11 cellular contexts compared by ENCODE assay signal in genomic region chr6:159730277-159730676, GRCh38. TPM values are rescaled to one million over a fixed set of nuclear protein-coding genes. Genes with fewer than 3 reads are reported as not detected.
DNase-seq lines count a peak whose midpoint lies in the region; ATAC-seq and TF ChIP-seq lines count a peak whose summit lies in the region.
"Had no signal": no experiment of that assay in that cellular context is flagged by ENCODE, and none has a peak within 500 bp of the region (broad histone marks: within the 10 kb centered on the region; RNA-seq: fewer than 3 reads in every experiment).

No MANE protein-coding gene starts in this region.

- H3K9ac ChIP-seq in subcutaneous abdominal adipose tissue (ENCODE audit: low read length in 5 of 5) = no peak overlapping the region

- no peak for DNase-seq in activated T-cell treated with anti-CD3 and anti-CD28 coated beads, Interleukin-2, amount 50 U/mL, for 4 hours
- no peak for DNase-seq in activated T-cell treated with anti-CD3 and anti-CD28 coated beads, Interleukin-2, amount 50 U/mL, for 48 hours
- DNase-seq in T-helper 17 cell (no peak), fibroblast of the aortic adventitia (ENCODE audit: low read depth) (no peak), globus pallidus (ENCODE audit: low spot score) (no peak)
- no peak for DNase-seq in central memory CD4-positive, alpha-beta T cell
- DNase-seq: islet precursor cell, NCI-H1417 treated with DMSO at 0.1 percent for 48 hours had no signal

- peaks cover 6% of the 10 kb centered on the region for H3K36me3 Mint-ChIP-seq in activated T-cell treated with anti-CD3 and anti-CD28 coated beads, Interleukin-2, amount 50 U/mL, for 4 hours (ENCODE audit: insufficient read depth)
- H3K36me3 Mint-ChIP-seq in T-helper 17 cell (ENCODE audit: low read depth) = no peaks in the 10 kb centered on the region

- H3K9me3 ChIP-seq in T-helper 17 cell (ENCODE audit: control insufficient read depth, low read length, poor library complexity, severe bottlenecking) = no peaks in the 10 kb centered on the region
- no peaks in the 10 kb centered on the region for H3K9me3 ChIP-seq in subcutaneous abdominal adipose tissue (ENCODE audit: control insufficient read depth in 5 of 5, low read length in 5 of 5)

- no peaks in the 10 kb centered on the region for H3K27me3 Mint-ChIP-seq in activated T-cell treated with anti-CD3 and anti-CD28 coated beads, Interleukin-2, amount 50 U/mL, for 4 hours (ENCODE audit: low read depth)
- no peaks in the 10 kb centered on the region for H3K27me3 Mint-ChIP-seq in T-helper 17 cell

- H3K27ac Mint-ChIP-seq in T-helper 17 cell = peak overlapping the region; percentile 99

- TF ChIP-seq CTCF in fibroblast of the aortic adventitia (IDR thresholded peaks at IDR 0.05; ENCODE audit: insufficient read depth, low read length) = no peak

- H3K27me3 ChIP-seq in subcutaneous abdominal adipose tissue (ENCODE audit: control insufficient read depth in 5 of 5, insufficient read depth in 4 of 5, low read length in 5 of 5) = no peaks in the 10 kb centered on the region

- H3K4me3 ChIP-seq in fibroblast of the aortic adventitia (ENCODE audit: low read depth, low read length) (peak overlapping the region; percentile 80), subcutaneous abdominal adipose tissue (ENCODE audit: low read depth in 1 of 5, low read length in 5 of 5) (peak overlapping the region in 3 of 5 donors; percentile 7 to 95 (median 92))

- H3K4me3 Mint-ChIP-seq in activated T-cell treated with anti-CD3 and anti-CD28 coated beads, Interleukin-2, amount 50 U/mL, for 4 hours = peak overlapping the region; percentile 91
- peak overlapping the region; percentile 50 for H3K4me3 Mint-ChIP-seq in T-helper 17 cell

- H3K4me1 ChIP-seq in subcutaneous abdominal adipose tissue (ENCODE audit: control insufficient read depth in 5 of 5, insufficient read depth in 5 of 5, low read length in 5 of 5) = peaks cover 0 to 51% (median 40%) of the 10 kb centered on the region in 5 donors

- H3K36me3 ChIP-seq in subcutaneous abdominal adipose tissue (ENCODE audit: control insufficient read depth in 5 of 5, insufficient read depth in 5 of 5, low read length in 5 of 5) = no peaks in the 10 kb centered on the region

- no peaks in the 10 kb centered on the region for H3K9me3 Mint-ChIP-seq in activated T-cell treated with anti-CD3 and anti-CD28 coated beads, Interleukin-2, amount 50 U/mL, for 4 hours

- H3K27ac ChIP-seq in subcutaneous abdominal adipose tissue (ENCODE audit: low read depth, low read length) = peak overlapping the region; percentile 95

- ATAC-seq in activated T-cell treated with anti-CD3 and anti-CD28 coated beads, Interleukin-2, amount 50 U/mL, for 4 hours = no peak
- ATAC-seq in T-helper 17 cell (no peak), GM21360 (IDR thresholded peaks at IDR 0.05; ENCODE audit: unreplicated experiment) (no peak)
- ATAC-seq: sciatic nerve had no signal

- H3K4me1 Mint-ChIP-seq in activated T-cell treated with anti-CD3 and anti-CD28 coated beads, Interleukin-2, amount 50 U/mL, for 4 hours (ENCODE audit: low read depth) = peaks cover 59% of the 10 kb centered on the region
- peaks cover 41% of the 10 kb centered on the region for H3K4me1 Mint-ChIP-seq in T-helper 17 cell

RNA-seq across cellular contexts. Expression of gene WTAP, which starts 3.0 kb away (rescaled TPM):
- 100 to 1,000 TPM; 103 to 108 (median 104) TPM for total RNA-seq in activated T-cell treated with anti-CD3 and anti-CD28 coated beads, Interleukin-2, amount 50 U/mL, for 4 hours
- total RNA-seq in T-helper 17 cell = 100 to 1,000 TPM; 159 to 160 TPM
- total RNA-seq in fibroblast of the aortic adventitia (ENCODE audit: low replicate concordance) = 71.9 and 103 TPM in 2 replicates

RNA-seq across cellular contexts. Expression of gene ACAT2, which starts 31.6 kb away (rescaled TPM):
- total RNA-seq in activated T-cell treated with anti-CD3 and anti-CD28 coated beads, Interleukin-2, amount 50 U/mL, for 4 hours = 10 to 100 TPM; 37.2 to 49.0 (median 44.1) TPM
- total RNA-seq in T-helper 17 cell (10 to 100 TPM; 26.9 to 34.6 TPM), fibroblast of the aortic adventitia (ENCODE audit: low replicate concordance) (22.1 and 66.2 TPM in 2 replicates)

RNA-seq across cellular contexts. Expression of gene SOD2, which starts 37.2 kb away (rescaled TPM):
- 100 to 1,000 TPM; 116 to 147 (median 133) TPM for total RNA-seq in activated T-cell treated with anti-CD3 and anti-CD28 coated beads, Interleukin-2, amount 50 U/mL, for 4 hours
- total RNA-seq in T-helper 17 cell = 100 to 1,000 TPM; 200 to 292 TPM
- total RNA-seq in fibroblast of the aortic adventitia (ENCODE audit: low replicate concordance) = 184 and 504 TPM in 2 replicates

RNA-seq across cellular contexts. Expression of gene TCP1, which starts 59.1 kb away (rescaled TPM):
- 100 to 1,000 TPM; 623 to 691 (median 686) TPM for total RNA-seq in activated T-cell treated with anti-CD3 and anti-CD28 coated beads, Interleukin-2, amount 50 U/mL, for 4 hours
- total RNA-seq in T-helper 17 cell (100 to 1,000 TPM; 195 to 196 TPM), fibroblast of the aortic adventitia (ENCODE audit: low replicate concordance) (203 and 249 TPM in 2 replicates)

RNA-seq across cellular contexts. Expression of gene MRPL18, which starts 60.0 kb away (rescaled TPM):
- 100 to 1,000 TPM in 2 of 3 donors, 10 to 100 TPM in 1; 99.8 to 111 (median 101) TPM for total RNA-seq in activated T-cell treated with anti-CD3 and anti-CD28 coated beads, Interleukin-2, amount 50 U/mL, for 4 hours
- total RNA-seq in T-helper 17 cell (10 to 100 TPM; 23.2 to 24.9 TPM), fibroblast of the aortic adventitia (ENCODE audit: low replicate concordance) (70.6 and 103 TPM in 2 replicates)
